21 cellular contexts compared by ENCODE assay signal in the genomic region with DNA sequence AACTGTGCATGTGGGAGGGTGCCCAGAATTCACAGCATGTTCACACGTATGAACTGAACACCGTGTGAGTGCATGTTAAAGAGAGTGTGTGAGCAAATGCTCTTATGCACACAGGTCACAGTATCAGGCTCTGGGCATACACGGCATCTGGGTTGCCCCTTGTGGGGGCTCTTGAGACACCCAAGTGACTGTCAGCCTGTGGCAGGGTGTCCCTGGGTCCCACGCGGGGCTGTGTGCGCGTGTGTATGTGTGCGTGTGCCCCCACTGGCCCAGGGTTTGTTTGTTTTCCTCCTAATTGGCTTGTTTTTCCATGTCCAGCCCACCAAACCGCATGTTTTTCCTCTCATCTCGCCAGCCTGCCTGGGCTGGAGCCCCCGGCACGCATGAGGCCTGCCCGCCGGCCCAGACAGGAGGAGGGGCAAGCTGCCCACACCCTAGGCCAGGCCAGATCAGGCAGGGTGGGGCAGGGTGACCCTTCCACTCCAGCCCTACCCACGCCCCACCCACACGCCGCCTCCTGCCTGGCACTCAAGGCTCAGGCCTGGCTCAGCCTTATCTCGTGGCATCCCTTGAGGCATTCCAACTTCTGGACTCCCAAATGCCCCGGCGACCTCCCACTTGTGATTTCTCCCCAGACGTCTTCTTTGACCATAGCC. TPM values are rescaled to one million over a fixed set of nuclear protein-coding genes. Genes with fewer than 3 reads are reported as not detected.
DNase-seq lines count a peak whose midpoint lies in the region; ATAC-seq, FAIRE-seq and TF ChIP-seq lines count a peak whose summit lies in the region.
"Had no signal": no experiment of that assay in that cellular context is flagged by ENCODE, and none has a peak within 500 bp of the region (broad histone marks: within the 10 kb centered on the region; RNA-seq: fewer than 3 reads in every experiment).

No MANE protein-coding gene starts in this region.

- no peak overlapping the region for H4K91ac ChIP-seq in H1 (replicated peaks; ENCODE audit: insufficient read length, low read length)

- TF ChIP-seq POLR2A in Peyer's patch (IDR thresholded peaks at IDR 0.05) (no peak), H1 (IDR thresholded peaks at IDR 0.05; ENCODE audit: control extremely low read depth in 1 of 2, low read depth in 2 of 2, low read length in 2 of 2) (no peak)

- H2BK20ac ChIP-seq in H1 (ENCODE audit: low read length) = no peak overlapping the region

- peaks cover 0 to 22% (median 1%) of the 10 kb centered on the region in 4 donors for H3K4me1 ChIP-seq in Peyer's patch
- H3K4me1 ChIP-seq in H1 (replicated peaks in 1 of 4; ENCODE audit: control insufficient read depth in 3 of 4, insufficient read depth in 4 of 4, low read length in 3 of 4) = peaks cover 5 to 20% (median 13%) of the 10 kb centered on the region in 4 experiments
- peaks cover 30% of the 10 kb centered on the region for H3K4me1 ChIP-seq in mesodermal cell (ENCODE audit: control insufficient read depth, insufficient read depth, low read length, poor library complexity, severe bottlenecking)
- H3K4me1 ChIP-seq in smooth muscle cell (ENCODE audit: low read depth) = peaks cover 25% of the 10 kb centered on the region

- no peak overlapping the region for H2BK120ac ChIP-seq in H1 (replicated peaks; ENCODE audit: low read depth, low read length)

- no peak overlapping the region for H2AFZ ChIP-seq in H1 (ENCODE audit: low read length)
- H2AFZ ChIP-seq in smooth muscle cell (ENCODE audit: low read depth) = no peak overlapping the region

- no peak overlapping the region for H3K23ac ChIP-seq in H1 (ENCODE audit: insufficient read length)

- peak overlapping the region; percentile 86; the same call in 1 of the 2 replicates for H2BK12ac ChIP-seq in H1 (ENCODE audit: low read depth, low read length)

- peak overlapping the region; percentile 14 to 43; a peak in 2 of 4 replicates for H3K4me2 ChIP-seq in H1 (ENCODE audit: insufficient read depth in 1 of 2, low read depth in 2 of 2, low read length in 2 of 2)
- peak overlapping the region; percentile 67 for H3K4me2 ChIP-seq in smooth muscle cell

- no peak overlapping the region for H3K14ac ChIP-seq in H1 (ENCODE audit: insufficient read length)

- no peak overlapping the region for H3K4ac ChIP-seq in H1 (replicated peaks; ENCODE audit: insufficient read length, low read depth, low read length)

- H4K8ac ChIP-seq in H1 (ENCODE audit: extremely low read depth, insufficient read depth, low read length) = no peak overlapping the region

- H3K27me3 ChIP-seq in Peyer's patch (no peaks in the 10 kb centered on the region), H1 (replicated peaks in 1 of 4; ENCODE audit: control insufficient read depth in 3 of 4, extremely low read depth in 1 of 4, insufficient read depth in 3 of 4, low read length in 3 of 4) (no peaks in the 10 kb centered on the region; a peak in 3 of 7 replicates), smooth muscle cell (ENCODE audit: low read depth) (no peaks in the 10 kb centered on the region)

- H4K5ac ChIP-seq in H1 (ENCODE audit: insufficient read length, low read depth, low read length) = no peak overlapping the region

- H3K27ac ChIP-seq in Peyer's patch (peak overlapping the region in 3 of 4 donors; percentile 43 to 90 (median 87)), H1 (ENCODE audit: low read depth, low read length) (no peak overlapping the region), mesodermal cell (ENCODE audit: low read depth, low read length, severe bottlenecking) (peak overlapping the region; percentile 63), smooth muscle cell (ENCODE audit: low read depth) (peak overlapping the region; percentile 38)
- H3K27ac ChIP-seq: suprapubic skin had no signal

- no peak for TF ChIP-seq RAD21 in H1 (IDR thresholded peaks at IDR 0.05 in 1 of 2, conservative IDR thresholded peaks at IDR 0.05 in 1 of 2; ENCODE audit: low read depth in 2 of 2, low read length in 2 of 2)

- no peaks in the 10 kb centered on the region for H4K20me1 ChIP-seq in H1 (replicated peaks in 1 of 2; ENCODE audit: control insufficient read depth in 1 of 2, insufficient read depth in 2 of 2, low read length in 2 of 2)
- no peaks in the 10 kb centered on the region for H4K20me1 ChIP-seq in smooth muscle cell (ENCODE audit: low read depth)

- peaks cover 9% of the 10 kb centered on the region for H3F3A ChIP-seq in smooth muscle cell (ENCODE audit: low read depth)

- H3K23me2 ChIP-seq in H1 (ENCODE audit: low read depth, low read length) = no peaks in the 10 kb centered on the region

- no peak overlapping the region for H2AK5ac ChIP-seq in H1 (ENCODE audit: low read depth, low read length)

- peak in 2 of 3 donors; percentile 82 to 86 for DNase-seq in Peyer's patch
- DNase-seq in H1 (ENCODE audit: low read depth in 1 of 2, low spot score in 2 of 2) = no peak
- no peak for DNase-seq in smooth muscle cell (lab: John Stamatoyannopoulos, UW; ENCODE audit: unreplicated experiment)
- no peak for DNase-seq in NK-92 (lab: John Stamatoyannopoulos, UW; ENCODE audit: unreplicated experiment)
- DNase-seq in activated CD8-positive, alpha-beta memory T cell treated with anti-CD3 and anti-CD28 coated beads, Interleukin-2, amount 50 U/mL, for 48 hours = no peak
- DNase-seq: activated B cell treated with CpG ODN at 0.5 μM for 24 hours; activated CD8-positive, alpha-beta memory T cell treated with anti-CD3 and anti-CD28 coated beads for 24 hours; COR-L47; KBM-7; NCI-H2029; SIG-M5; sigmoid colon; stimulated activated CD4-positive, alpha-beta T cell treated with anti-CD3 and anti-CD28 coated beads, Interleukin-2, amount 100 ng/mL, for 48 hours; T-helper 2 cell had no signal

- H3K79me1 ChIP-seq in H1 (ENCODE audit: low read depth, low read length) = no peaks in the 10 kb centered on the region

- H3K4me3 ChIP-seq in Peyer's patch (no peak overlapping the region), H1 (ENCODE audit: extremely low read depth in 1 of 4, insufficient read depth in 2 of 4, low read depth in 3 of 4, low read length in 4 of 4) (no peak overlapping the region), mesodermal cell (ENCODE audit: extremely low read depth, insufficient read depth, low read length, poor library complexity, severe bottlenecking) (no peak overlapping the region), smooth muscle cell (no peak overlapping the region)
- H3K4me3 ChIP-seq: sigmoid colon, suprapubic skin had no signal

- H3K9ac ChIP-seq in H1 (replicated peaks in 1 of 4; ENCODE audit: extremely low read depth in 1 of 4, low read depth in 3 of 4, low read length in 3 of 4) (no peak overlapping the region; a peak in 1 of 7 replicates), smooth muscle cell (ENCODE audit: low read depth) (no peak overlapping the region)

- FAIRE-seq in H1 (lab: Jason Lieb, UNC) = no peak

- POLR2A ChIA-PET in H1 (lab: Charles Lee; ENCODE audit: partially characterized antibody) = interaction anchor here (0.6 to 1.9 kb wide), 4 partner anchors 10 to 217 kb away, joined by 3 to 5 read pairs (median 4); no protein-coding TSS in a partner anchor

- no peak overlapping the region for H3K56ac ChIP-seq in H1 (replicated peaks; ENCODE audit: insufficient read length, low read depth, low read length)

- ATAC-seq in GM18517 (IDR thresholded peaks at IDR 0.05; ENCODE audit: unreplicated experiment) (no peak), GM18870 (IDR thresholded peaks at IDR 0.05; ENCODE audit: unreplicated experiment) (no peak)
- ATAC-seq: activated T-helper 17 cell treated with anti-CD3 and anti-CD28 coated beads, Interleukin-2, amount 50 U/mL, for 72 hours had no signal

- no peak overlapping the region for H3K18ac ChIP-seq in H1 (ENCODE audit: extremely low read depth, low read length)

- WGBS in H1 (ENCODE audit: extremely low coverage in 1 of 2, insufficient coverage in 1 of 2, insufficient read length in 1 of 2, insufficient replicate concordance in 2 of 2, low coverage in 1 of 2, low lambda C conversion rate in 2 of 2, missing lambda C conversion rate in 1 of 2), 2 experiments = 82% methylated on average over 18 of the region's 21 CpGs; no CpG with 5 or more reads in 1 of the 2 experiments
- 90 to 91% methylated on average over 13 to 20 of the region's 21 CpGs for WGBS in mesodermal cell (ENCODE audit: insufficient coverage in 2 of 2), 2 experiments
- WGBS in smooth muscle cell (ENCODE audit: low lambda C conversion rate) = 69% methylated on average over 21 of the region's 21 CpGs

- H2BK15ac ChIP-seq in H1 (ENCODE audit: low read length) = no peak overlapping the region

- TF ChIP-seq EP300 in H1 (IDR thresholded peaks at IDR 0.05; ENCODE audit: borderline replicate concordance in 1 of 2, low read depth in 2 of 2, low read length in 2 of 2) = no peak

- TF ChIP-seq CTCF in Peyer's patch (IDR thresholded peaks at IDR 0.05) (peak in 2 of 6 experiments; percentile 32 to 50), H1 (IDR thresholded peaks at IDR 0.05; ENCODE audit: control extremely low read depth in 1 of 3, insufficient read depth in 1 of 3, low read depth in 1 of 3, low read length in 3 of 3) (no peak), smooth muscle cell (IDR thresholded peaks at IDR 0.05; ENCODE audit: borderline replicate concordance, insufficient read depth, poor library complexity, severe bottlenecking) (no peak)

- peaks cover 0 to 4% (median 0%) of the 10 kb centered on the region in 4 donors for H3K9me3 ChIP-seq in Peyer's patch
- H3K9me3 ChIP-seq in H1 (ENCODE audit: insufficient read depth in 2 of 2, low read depth in 1 of 2, low read length in 1 of 2) = 0 out of 4 replicates have a peak, but pooled peaks cover 0 to 3% of the 10 kb centered on the region in 2 experiments
- no peaks in the 10 kb centered on the region for H3K9me3 ChIP-seq in mesodermal cell (ENCODE audit: control insufficient read depth, low read length)
- no peaks in the 10 kb centered on the region for H3K9me3 ChIP-seq in smooth muscle cell (replicated peaks; ENCODE audit: low read depth)
- H3K9me3 ChIP-seq: suprapubic skin had no signal

- H3K79me2 ChIP-seq in H1 (ENCODE audit: control insufficient read depth in 1 of 2, insufficient read depth in 2 of 2, low read length in 2 of 2) (no peaks in the 10 kb centered on the region), smooth muscle cell (ENCODE audit: low read depth) (no peaks in the 10 kb centered on the region)

- H3K36me3 ChIP-seq in Peyer's patch = no peaks in the 10 kb centered on the region
- no peaks in the 10 kb centered on the region for H3K36me3 ChIP-seq in H1 (ENCODE audit: control insufficient read depth in 2 of 4, insufficient read depth in 4 of 4, low read length in 3 of 4)
- H3K36me3 ChIP-seq in mesodermal cell (ENCODE audit: control insufficient read depth, insufficient read depth, low read length) = peaks cover 22% of the 10 kb centered on the region
- H3K36me3 ChIP-seq in smooth muscle cell (ENCODE audit: low read depth) = no peaks in the 10 kb centered on the region
- H3K36me3 ChIP-seq: sigmoid colon, suprapubic skin had no signal

- no peak overlapping the region; the same call in 1 of the 2 replicates for H2BK5ac ChIP-seq in H1 (ENCODE audit: low read depth, low read length)

- CTCF ChIA-PET in H1 (lab: Charles Lee; ENCODE audit: partially characterized antibody) = interaction anchor here (0.7 to 11.9 kb wide), 13 partner anchors 10 to 157 kb away, joined by 3 to 241 read pairs (median 21); a partner anchor contains a TSS

RNA-seq across cellular contexts. Expression of a gene that starts 28.8 kb away (rescaled TPM):
- total RNA-seq in Peyer's patch (10 to 100 TPM in 3 of 4 donors, 1 to 10 TPM in 1; 1.7 to 24.6 (median 15.6) TPM), smooth muscle cell (4.3 and 8.6 TPM in 2 replicates)
- total RNA-seq in H1 (2021; fragmentation: NEBNext Ultra II Directional; extraction: Animal tissue kit (Norgen Biotek cat#: 25700)) = 1.2 and 1.5 TPM in 2 replicates
- polyA plus RNA-seq in H1 (2011; rRNA removed) (4.2 and 5.4 TPM in 2 replicates), smooth muscle cell (16.4 and 17.8 TPM in 2 replicates)
- polyA plus RNA-seq in H1 (2011; cell fraction: cytosol; rRNA removed) = 1.8 TPM
- 2.7 TPM for polyA plus RNA-seq in H1 (2011; cell fraction: nucleus; rRNA removed)
- polyA plus RNA-seq in H1 (2012, experiment 1 of 2) = 1.1 to 3.0 TPM (median 1.6 TPM) in 4 replicates
- polyA plus RNA-seq in H1 (2012, experiment 2 of 2) = 1.2 TPM
- polyA plus RNA-seq in H1 (2013, experiment 1 of 2) = 1.5 TPM
- polyA plus RNA-seq in H1 (2013, experiment 2 of 2) = 1.6 TPM
- 0.90 and 1.2 TPM in 2 replicates for polyA minus RNA-seq in H1 (2011; rRNA and poly(A)+ RNA removed)
- 1.1 TPM for polyA minus RNA-seq in H1 (2011; cell fraction: cytosol; rRNA and poly(A)+ RNA removed)
- 0.30 TPM for polyA minus RNA-seq in H1 (2011; cell fraction: nucleus; rRNA and poly(A)+ RNA removed)
- polyA plus RNA-seq in mesodermal cell (2013, experiment 1 of 2) = 55.1 TPM
- 40.6 TPM for polyA plus RNA-seq in mesodermal cell (2013, experiment 2 of 2)
- total RNA-seq: activated B cell treated with CpG ODN at 0.5 μM for 24 hours; activated T-helper 17 cell treated with anti-CD3 and anti-CD28 coated beads, Interleukin-2, amount 50 U/mL, for 72 hours; mammary epithelial cell; NCI-H460 had no signal
- polyA plus RNA-seq: mammary epithelial cell had no signal

RNA-seq across cellular contexts. Expression of a gene that starts 37.9 kb away (rescaled TPM):
- total RNA-seq in Peyer's patch = 1 to 10 TPM in 2 of 4 donors, not detected in 2; 1.8 to 3.3 TPM
- 12.2 and 14.1 TPM in 2 replicates for total RNA-seq in H1 (2021; fragmentation: NEBNext Ultra II Directional; extraction: Animal tissue kit (Norgen Biotek cat#: 25700))
- 49.4 and 60.4 TPM in 2 replicates for polyA plus RNA-seq in H1 (2011; rRNA removed)
- polyA plus RNA-seq in H1 (2011; cell fraction: cytosol; rRNA removed) = 29.2 TPM
- polyA plus RNA-seq in H1 (2011; cell fraction: nucleus; rRNA removed) = 23.2 TPM
- 9.7 to 24.6 TPM (median 19.1 TPM) in 4 replicates for polyA plus RNA-seq in H1 (2012, experiment 1 of 2)
- polyA plus RNA-seq in H1 (2012, experiment 2 of 2) = 20.1 TPM
- 15.4 TPM for polyA plus RNA-seq in H1 (2013, experiment 1 of 2)
- 15.5 TPM for polyA plus RNA-seq in H1 (2013, experiment 2 of 2)
- 3.8 and 8.2 TPM in 2 replicates for polyA minus RNA-seq in H1 (2011; rRNA and poly(A)+ RNA removed)
- 6.1 TPM for polyA minus RNA-seq in H1 (2011; cell fraction: cytosol; rRNA and poly(A)+ RNA removed)
- polyA minus RNA-seq in H1 (2011; cell fraction: nucleus; rRNA and poly(A)+ RNA removed) = 7.1 TPM
- 2.7 TPM for polyA plus RNA-seq in mesodermal cell (2013, experiment 1 of 2)
- polyA plus RNA-seq in mesodermal cell (2013, experiment 2 of 2) = 2.1 TPM
- total RNA-seq in smooth muscle cell = not detected in 2 replicates
- 0.97 and 1.7 TPM in 2 replicates for polyA plus RNA-seq in smooth muscle cell
- total RNA-seq: activated B cell treated with CpG ODN at 0.5 μM for 24 hours; activated T-helper 17 cell treated with anti-CD3 and anti-CD28 coated beads, Interleukin-2, amount 50 U/mL, for 72 hours; NCI-H460 had no signal

RNA-seq across cellular contexts. Expression of a gene that starts 51.2 kb away (rescaled TPM):
- total RNA-seq in Peyer's patch = 10 to 100 TPM; 28.9 to 83.5 (median 54.8) TPM
- total RNA-seq in H1 (2021; fragmentation: NEBNext Ultra II Directional; extraction: Animal tissue kit (Norgen Biotek cat#: 25700)) = 21.6 and 25.6 TPM in 2 replicates
- polyA plus RNA-seq in H1 (2011; rRNA removed) = 75.0 and 82.3 TPM in 2 replicates
- polyA plus RNA-seq in H1 (2011; cell fraction: cytosol; rRNA removed) = 52.2 TPM
- polyA plus RNA-seq in H1 (2011; cell fraction: nucleus; rRNA removed) = 44.1 TPM
- 34.0 to 45.6 TPM (median 39.2 TPM) in 4 replicates for polyA plus RNA-seq in H1 (2012, experiment 1 of 2)
- 62.5 TPM for polyA plus RNA-seq in H1 (2012, experiment 2 of 2)
- polyA plus RNA-seq in H1 (2013, experiment 1 of 2) = 34.6 TPM
- 35.3 TPM for polyA plus RNA-seq in H1 (2013, experiment 2 of 2)
- 8.6 and 14.4 TPM in 2 replicates for polyA minus RNA-seq in H1 (2011; rRNA and poly(A)+ RNA removed)
- polyA minus RNA-seq in H1 (2011; cell fraction: cytosol; rRNA and poly(A)+ RNA removed) = 16.2 TPM
- polyA minus RNA-seq in H1 (2011; cell fraction: nucleus; rRNA and poly(A)+ RNA removed) = 12.0 TPM
- 21.7 TPM for polyA plus RNA-seq in mesodermal cell (2013, experiment 1 of 2)
- 21.0 TPM for polyA plus RNA-seq in mesodermal cell (2013, experiment 2 of 2)
- 10.9 and 11.3 TPM in 2 replicates for total RNA-seq in smooth muscle cell
- polyA plus RNA-seq in smooth muscle cell = 20.9 and 27.5 TPM in 2 replicates

RNA-seq across cellular contexts. Expression of a gene that starts 59.6 kb away (rescaled TPM):
- total RNA-seq in Peyer's patch (10 to 100 TPM; 37.4 to 70.1 (median 47.5) TPM), smooth muscle cell (76.4 and 87.6 TPM in 2 replicates)
- total RNA-seq in H1 (2021; fragmentation: NEBNext Ultra II Directional; extraction: Animal tissue kit (Norgen Biotek cat#: 25700)) = 23.4 and 25.6 TPM in 2 replicates
- polyA plus RNA-seq in H1 (2011; rRNA removed) (37.8 and 39.2 TPM in 2 replicates), smooth muscle cell (142 and 164 TPM in 2 replicates)
- 36.2 TPM for polyA plus RNA-seq in H1 (2011; cell fraction: cytosol; rRNA removed)
- 28.6 TPM for polyA plus RNA-seq in H1 (2011; cell fraction: nucleus; rRNA removed)
- polyA plus RNA-seq in H1 (2012, experiment 1 of 2) = 31.7 to 38.2 TPM (median 34.4 TPM) in 4 replicates
- 67.1 TPM for polyA plus RNA-seq in H1 (2012, experiment 2 of 2)
- 21.3 TPM for polyA plus RNA-seq in H1 (2013, experiment 1 of 2)
- polyA plus RNA-seq in H1 (2013, experiment 2 of 2) = 22.3 TPM
- 25.2 and 26.6 TPM in 2 replicates for polyA minus RNA-seq in H1 (2011; rRNA and poly(A)+ RNA removed)
- 7.0 TPM for polyA minus RNA-seq in H1 (2011; cell fraction: cytosol; rRNA and poly(A)+ RNA removed)
- polyA minus RNA-seq in H1 (2011; cell fraction: nucleus; rRNA and poly(A)+ RNA removed) = 12.9 TPM
- polyA plus RNA-seq in mesodermal cell (2013, experiment 1 of 2) = 91.2 TPM
- polyA plus RNA-seq in mesodermal cell (2013, experiment 2 of 2) = 92.4 TPM

Comparison
In these comparisons a context has a peak if more than half of its experiments do, and no peak if none do; other contexts are left out.
1. DNase-seq: peak in Peyer's patch (2 of 3); none in H1 (0 of 2), smooth muscle cell (single experiment), NK-92 (single experiment) and activated CD8-positive, alpha-beta memory T cell treated with anti-CD3 and anti-CD28 coated beads, Interleukin-2, amount 50 U/mL, for 48 hours (single experiment).